In the genomic region with DNA sequence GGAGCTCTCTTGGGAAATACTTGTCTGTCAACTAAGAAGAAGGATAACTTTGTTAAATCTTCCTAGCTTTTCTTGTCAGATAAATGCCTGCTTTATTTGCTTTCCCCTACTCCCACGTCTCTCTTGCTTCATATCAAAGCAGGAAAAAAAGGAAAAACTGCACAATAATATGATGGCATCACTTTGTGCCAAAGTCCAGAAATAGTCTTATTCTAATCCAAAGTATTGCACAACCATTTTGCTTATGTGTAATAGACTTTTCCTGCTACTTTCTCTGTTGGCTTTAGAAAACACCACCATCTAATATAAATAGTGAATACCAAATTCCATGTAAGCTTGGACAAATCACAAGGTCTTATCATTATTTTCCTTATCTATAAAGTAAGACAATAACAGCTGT, we compare ENCODE assay signal across 4 cellular contexts. TPM values are rescaled to one million over a fixed set of nuclear protein-coding genes. Genes with fewer than 3 reads are reported as not detected.
"Had no signal": no experiment of that assay in that cellular context is flagged by ENCODE, and none has a peak within 500 bp of the region (broad histone marks: within the 10 kb centered on the region; RNA-seq: fewer than 3 reads in every experiment).

No MANE protein-coding gene starts in this region.

RNA-seq across cellular contexts. Expression of a gene that starts 36.2 kb away (rescaled TPM):
- total RNA-seq: LHCN-M2, M059J, MCF 10A, NCI-H460 had no signal
